ENCODE assay signal across 11 cellular contexts in genomic region chr9:129203556-129203909, GRCh38. TPM values are rescaled to one million over a fixed set of nuclear protein-coding genes. Genes with fewer than 3 reads are reported as not detected.
DNase-seq lines count a peak whose midpoint lies in the region; ATAC-seq and TF ChIP-seq lines count a peak whose summit lies in the region.
"Had no signal": no experiment of that assay in that cellular context is flagged by ENCODE, and none has a peak within 500 bp of the region (broad histone marks: within the 10 kb centered on the region; RNA-seq: fewer than 3 reads in every experiment).

No MANE protein-coding gene starts in this region.

- 75 to 81% methylated on average over 11 of the region's 11 CpGs for WGBS in heart right ventricle, 2 donors

- intact Hi-C loops in heart right ventricle (cut with DNase I) = no loop called here
- intact Hi-C loops in Right ventricle myocardium superior (cut with DNase I) = no loop called here
- intact Hi-C loops in upper lobe of right lung (cut with DNase I) = no loop called here

- H3K27me3 ChIP-seq in heart right ventricle (no peaks in the 10 kb centered on the region), brain microvascular endothelial cell (replicated peaks) (no peaks in the 10 kb centered on the region), upper lobe of right lung (no peaks in the 10 kb centered on the region)

- H3K9me3 Mint-ChIP-seq in naive B cell = peaks cover 0 to 4% (median 0%) of the 10 kb centered on the region in 7 donors

- DNase-seq in heart right ventricle = peak in 1 of 2 donors; percentile 29
- DNase-seq in Right ventricle myocardium superior = no peak
- DNase-seq in brain microvascular endothelial cell = no peak
- DNase-seq in naive B cell = no peak
- no peak for DNase-seq in upper lobe of right lung
- no peak for DNase-seq in COR-L47 (lab: John Stamatoyannopoulos, UW)
- DNase-seq: CD4-positive, CD25-positive, alpha-beta regulatory T cell; NCI-H2029 treated with DMSO at 0.1 percent for 48 hours; WERI-Rb-1 had no signal

- ATAC-seq in heart right ventricle = peak in 1 of 8 donors; percentile 4
- no peak for ATAC-seq in Right ventricle myocardium superior (ENCODE audit: poor library complexity)
- no peak for ATAC-seq in naive B cell (ENCODE audit: low read depth in 2 of 2)
- no peak for ATAC-seq in upper lobe of right lung
- no peak for ATAC-seq in GM21381 (IDR thresholded peaks at IDR 0.05; ENCODE audit: unreplicated experiment)
- no peak for ATAC-seq in GM21390 (IDR thresholded peaks at IDR 0.05; ENCODE audit: unreplicated experiment)

- H3K27me3 Mint-ChIP-seq in naive B cell = peaks cover 7% of the 10 kb centered on the region in 3 donors
- H3K27me3 Mint-ChIP-seq: CD4-positive, CD25-positive, alpha-beta regulatory T cell had no signal

- H3K4me1 ChIP-seq in heart right ventricle (peaks cover 0 to 17% (median 4%) of the 10 kb centered on the region in 9 donors), upper lobe of right lung (no peaks in the 10 kb centered on the region)

- no peaks in the 10 kb centered on the region for H3K36me3 Mint-ChIP-seq in naive B cell
- H3K36me3 Mint-ChIP-seq: CD4-positive, CD25-positive, alpha-beta regulatory T cell had no signal

- H3K27ac ChIP-seq in heart right ventricle (peak overlapping the region in 7 of 10 donors; percentile 89 to 99 (median 98)), brain microvascular endothelial cell (no peak overlapping the region), upper lobe of right lung (peak overlapping the region; percentile 99)

- peak overlapping the region in 5 of 8 donors; percentile 6 to 88 (median 71) for H3K4me3 Mint-ChIP-seq in naive B cell

- H3K27ac Mint-ChIP-seq in naive B cell = no peak overlapping the region

- no peaks in the 10 kb centered on the region for H3K36me3 ChIP-seq in heart right ventricle
- H3K36me3 ChIP-seq in brain microvascular endothelial cell (replicated peaks) = no peaks in the 10 kb centered on the region
- no peaks in the 10 kb centered on the region for H3K36me3 ChIP-seq in upper lobe of right lung
- H3K36me3 ChIP-seq: WERI-Rb-1 had no signal

- H3K9me3 ChIP-seq in heart right ventricle (peaks cover 0 to 6% (median 0%) of the 10 kb centered on the region in 11 donors), upper lobe of right lung (no peaks in the 10 kb centered on the region)

- TF ChIP-seq CTCF in heart right ventricle (IDR thresholded peaks at IDR 0.05) = no peak
- TF ChIP-seq CTCF in brain microvascular endothelial cell (IDR thresholded peaks at IDR 0.05; ENCODE audit: low read depth, low read length, missing control alignments) = no peak
- no peak for TF ChIP-seq CTCF in upper lobe of right lung (IDR thresholded peaks at IDR 0.05)

- H3K4me1 Mint-ChIP-seq in naive B cell = peaks cover 1 to 4% (median 4%) of the 10 kb centered on the region in 3 donors

- H3K4me3 ChIP-seq in heart right ventricle (peak overlapping the region in 9 of 10 donors; percentile 52 to 86 (median 76)), brain microvascular endothelial cell (ENCODE audit: low read depth, low read length) (peak overlapping the region; percentile 64), upper lobe of right lung (peak overlapping the region; percentile 79)

- in situ Hi-C loops in brain microvascular endothelial cell (cut with HindIII; ENCODE audit: low pct_ligation_motif_present, low sequenced_read_pairs) = no loop called here

RNA-seq across cellular contexts. Expression of gene IER5L, which starts 25.5 kb away (rescaled TPM):
- total RNA-seq in heart right ventricle (10 to 100 TPM in 1 of 10 donors, 1 to 10 TPM in 9; 1.2 to 13.7 (median 5.6) TPM), Right ventricle myocardium superior (3.5 TPM), upper lobe of right lung (9.6 TPM)
- polyA plus RNA-seq in heart right ventricle (10 to 100 TPM in 1 of 2 donors, 1 to 10 TPM in 1; 5.0 to 26.3 TPM), naive B cell (ENCODE audit: low read depth in 6 of 6) (under 1 TPM in 2 of 6 donors, not detected in 4; 0.09 TPM)
- polyA plus RNA-seq: CD4-positive, CD25-positive, alpha-beta regulatory T cell had no signal
